Comparison of ENCODE assay signal across 8 cellular contexts in genomic region chr6:43059168-43060033, GRCh38. TPM values are rescaled to one million over a fixed set of nuclear protein-coding genes. Genes with fewer than 3 reads are reported as not detected.
A peak's percentile ranks its signal among the peaks of the same experiment; 100 is the strongest.
DNase-seq lines count a peak whose midpoint lies in the region; ATAC-seq and TF ChIP-seq lines count a peak whose summit lies in the region.

Gene KLC4 (plus strand): TSS chr6:43059631. CDS start chr6:43061336, 1,705 bp downstream.
Gene MRPL2 (minus strand): TSS chr6:43059434. CDS start chr6:43059381, 53 bp downstream.

- peak within 1 kb of the TSS; percentile 95 for H3K4me3 Mint-ChIP-seq in nephron progenitor cell
- peak within 1 kb of the TSS; percentile 88 to 93 for H3K4me3 Mint-ChIP-seq in stimulated activated naive CD8-positive, alpha-beta T cell treated with anti-CD3 and anti-CD28 coated beads, Interleukin-15, amount 100 ng/mL, for 72 hours

- H3K4me1 Mint-ChIP-seq in nephron progenitor cell: peaks cover 35% of the 10 kb centered on the region
- H3K4me1 Mint-ChIP-seq in stimulated activated naive CD8-positive, alpha-beta T cell treated with anti-CD3 and anti-CD28 coated beads, Interleukin-15, amount 100 ng/mL, for 72 hours: peaks cover 42% of the 10 kb centered on the region

- no peaks in the 10 kb centered on the region for H3K9me3 Mint-ChIP-seq in nephron progenitor cell
- no peaks in the 10 kb centered on the region for H3K9me3 Mint-ChIP-seq in stimulated activated naive CD8-positive, alpha-beta T cell treated with anti-CD3 and anti-CD28 coated beads, Interleukin-15, amount 100 ng/mL, for 72 hours

- H3K4me3 ChIP-seq in H7 (ENCODE audit: insufficient read depth, low read depth, low read length): peak within 1 kb of the TSS; percentile 87

- no peak for TF ChIP-seq CTCF in nephron progenitor cell (IDR thresholded peaks at IDR 0.05)

- H3K27me3 ChIP-seq in H7 (ENCODE audit: control insufficient read depth, insufficient read depth, low read length): no peaks in the 10 kb centered on the region

- peak; percentile 99 for DNase-seq in ELF-1 (ENCODE audit: low read depth, low spot score)
- DNase-seq in H7: peak; percentile 100
- peak; percentile 99 for DNase-seq in M059J (ENCODE audit: low read depth)
- DNase-seq in SHP77 (lab: John Stamatoyannopoulos, UW): peak; percentile 97 to 99
- peak; percentile 85 for DNase-seq in activated gamma-delta T cell (lab: John Stamatoyannopoulos, UW)
- DNase-seq in fibroblast of the conjunctiva (ENCODE audit: low read depth): peak; percentile 96
- DNase-seq in nephron progenitor cell: peak; percentile 96
- peak; percentile 94 to 97 for DNase-seq in stimulated activated naive CD8-positive, alpha-beta T cell treated with anti-CD3 and anti-CD28 coated beads, Interleukin-15, amount 100 ng/mL, for 72 hours

- H3K36me3 Mint-ChIP-seq in nephron progenitor cell (ENCODE audit: low read depth): peaks cover 36% of the 10 kb centered on the region

- no peaks in the 10 kb centered on the region for H3K27me3 Mint-ChIP-seq in nephron progenitor cell (ENCODE audit: low read depth, poor library complexity)
- no peaks in the 10 kb centered on the region for H3K27me3 Mint-ChIP-seq in stimulated activated naive CD8-positive, alpha-beta T cell treated with anti-CD3 and anti-CD28 coated beads, Interleukin-15, amount 100 ng/mL, for 72 hours

- peaks cover 5% of the 10 kb centered on the region for H3K36me3 ChIP-seq in H7 (replicated peaks; ENCODE audit: control insufficient read depth, insufficient read depth, low read length)

- peak; percentile 97 for ATAC-seq in stimulated activated naive CD8-positive, alpha-beta T cell treated with anti-CD3 and anti-CD28 coated beads, Interleukin-15, amount 100 ng/mL, for 72 hours

- H3K27ac Mint-ChIP-seq in nephron progenitor cell: peak within 1 kb of the TSS; percentile 99
- peak within 1 kb of the TSS; percentile 98 to 99 for H3K27ac Mint-ChIP-seq in stimulated activated naive CD8-positive, alpha-beta T cell treated with anti-CD3 and anti-CD28 coated beads, Interleukin-15, amount 100 ng/mL, for 72 hours

RNA-seq across cellular contexts. Expression of gene KLC4, which starts in this region (rescaled TPM):
- total RNA-seq in H7 (2014; rRNA removed; shearing (Covaris generic)): 24.8 and 30.2 TPM in 2 replicates
- 14.7 and 21.1 TPM in 2 replicates for total RNA-seq in M059J (2014; rRNA removed; shearing (Covaris generic))

RNA-seq across cellular contexts. Expression of gene MRPL2, which starts in this region (rescaled TPM):
- 79.1 and 82.1 TPM in 2 replicates for total RNA-seq in H7 (2014; rRNA removed; shearing (Covaris generic))
- total RNA-seq in M059J (2014; rRNA removed; shearing (Covaris generic)): 43.4 and 55.4 TPM in 2 replicates

Comparison
In these comparisons a context has a peak if more than half of its experiments do, and no peak if none do; other contexts are left out.
1. Peak in every context shown above with its lines: DNase-seq, ATAC-seq and H3K4me3 ChIP-seq.